17 cellular contexts compared by ENCODE assay signal in the genomic region with DNA sequence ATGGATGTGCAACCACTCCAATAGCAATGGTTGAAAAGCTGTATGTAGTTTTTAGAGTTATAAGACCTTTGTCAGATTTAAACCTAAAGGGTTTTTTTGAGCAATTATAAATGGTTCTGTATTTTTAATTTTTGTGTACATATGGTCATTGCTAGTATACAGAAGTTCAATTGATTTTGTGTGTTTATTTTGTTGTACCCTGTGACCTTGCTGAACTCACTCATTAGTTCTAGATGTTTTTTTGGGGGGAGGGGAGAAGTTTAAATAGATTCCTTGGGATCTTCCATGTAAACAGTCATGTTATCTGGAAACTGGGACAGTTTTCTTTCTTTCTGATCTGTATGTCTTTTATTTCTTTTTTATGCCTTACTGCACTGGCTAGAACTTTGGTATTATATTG.
A peak's percentile ranks its signal among the peaks of the same experiment; 100 is the strongest.
DNase-seq lines count a peak whose midpoint lies in the region; ATAC-seq, FAIRE-seq and TF ChIP-seq lines count a peak whose summit lies in the region.
"Had no signal": no experiment of that assay in that cellular context is flagged by ENCODE, and none has a peak within 500 bp of the region (broad histone marks: within the 10 kb centered on the region; RNA-seq: fewer than 3 reads in every experiment).

No MANE protein-coding gene starts in this region.

- H3K4me1 Mint-ChIP-seq in MCF 10A (ENCODE audit: insufficient read depth, unreplicated experiment) (peaks cover 15% of the 10 kb centered on the region), mesothelial cell of epicardium (peaks cover 16% of the 10 kb centered on the region)
- H3K4me1 Mint-ChIP-seq in activated T-helper 17 cell treated with anti-CD3 and anti-CD28 coated beads, Interleukin-2, amount 50 U/mL, for 72 hours: peaks cover 34% of the 10 kb centered on the region

- no peak overlapping the region for H2AFZ ChIP-seq in mammary epithelial cell (ENCODE audit: low read depth, low read length)
- H2AFZ ChIP-seq: GM23338 had no signal

- no peak overlapping the region for H3K4me2 ChIP-seq in mammary epithelial cell (ENCODE audit: insufficient read depth, low read depth, low read length)
- H3K4me2 ChIP-seq: GM23338 had no signal

- H3K36me3 ChIP-seq in mammary epithelial cell (ENCODE audit: insufficient read depth, low read length) (no peaks in the 10 kb centered on the region), esophagus squamous epithelium (no peaks in the 10 kb centered on the region)

- POLR2A ChIA-PET in MCF 10A (lab: Yijun Ruan, JAX): interaction anchor here (1.8 kb wide), 1 partner anchor 13 kb away, joined by 7 read pairs; no protein-coding TSS in a partner anchor

- H3K36me3 Mint-ChIP-seq in MCF 10A (ENCODE audit: insufficient read depth, unreplicated experiment) (no peaks in the 10 kb centered on the region), mesothelial cell of epicardium (no peaks in the 10 kb centered on the region)
- H3K36me3 Mint-ChIP-seq in activated T-helper 17 cell treated with anti-CD3 and anti-CD28 coated beads, Interleukin-2, amount 50 U/mL, for 72 hours (ENCODE audit: low read depth): peaks cover 5% of the 10 kb centered on the region

- no peaks in the 10 kb centered on the region for H3K4me1 ChIP-seq in mammary epithelial cell (ENCODE audit: insufficient read depth, low read length)
- H3K4me1 ChIP-seq in esophagus squamous epithelium: peaks cover 0 to 65% (median 12%) of the 10 kb centered on the region in 3 donors

- no peak overlapping the region for H3K27ac ChIP-seq in mammary epithelial cell (ENCODE audit: insufficient read depth, low read depth, low read length)
- no peak overlapping the region for H3K27ac ChIP-seq in esophagus squamous epithelium

- no peak overlapping the region for H3K9ac ChIP-seq in mammary epithelial cell (ENCODE audit: insufficient read depth, low read length)

- H3K4me3 ChIP-seq in mammary epithelial cell (replicated peaks in 1 of 3; ENCODE audit: insufficient read depth in 1 of 3, low read depth in 2 of 3, low read length in 3 of 3): no peak overlapping the region
- H3K4me3 ChIP-seq in esophagus squamous epithelium: no peak overlapping the region
- H3K4me3 ChIP-seq: GM12878, GM23338 had no signal

- in situ Hi-C loops in mammary epithelial cell (cut with MboI; ENCODE audit: low sequenced_read_pairs in 2 of 2): no loop called here

- FAIRE-seq in GM12892 (lab: Jason Lieb, UNC): peak; percentile 64
- FAIRE-seq: GM12878 had no signal

- no peak for DNase-seq in MCF 10A (ENCODE audit: unreplicated experiment)
- DNase-seq in mammary epithelial cell: no peak
- no peak for DNase-seq in GM12892 (ENCODE audit: insufficient read length)
- no peak for DNase-seq in mesothelial cell of epicardium (ENCODE audit: low spot score in 2 of 2, unreplicated experiment in 2 of 2)
- DNase-seq in cerebellum (ENCODE audit: low spot score): no peak
- no peak for DNase-seq in activated gamma-delta T cell (lab: John Stamatoyannopoulos, UW)
- no peak for DNase-seq in esophagus squamous epithelium (lab: John Stamatoyannopoulos, UW)
- DNase-seq: C1 segment of cervical spinal cord; Calu3; CD8-positive, alpha-beta memory T cell; DMS 273 treated with DMSO at 0.1 percent for 48 hours; H7; IMR-90 had no signal

- no peak for TF ChIP-seq POLR2A in GM12892 (IDR thresholded peaks at IDR 0.05; ENCODE audit: low read depth, low read length)
- TF ChIP-seq POLR2A in esophagus squamous epithelium (IDR thresholded peaks at IDR 0.05): no peak

- peaks cover 94% of the 10 kb centered on the region for H3K79me2 ChIP-seq in mammary epithelial cell (ENCODE audit: insufficient read depth, low read length)

- H3K9me3 ChIP-seq in mammary epithelial cell (replicated peaks; ENCODE audit: insufficient read depth, low read length): no peaks in the 10 kb centered on the region
- no peaks in the 10 kb centered on the region for H3K9me3 ChIP-seq in esophagus squamous epithelium

- H3K27me3 ChIP-seq in mammary epithelial cell (ENCODE audit: insufficient read depth, low read length): no peaks in the 10 kb centered on the region
- H3K27me3 ChIP-seq in esophagus squamous epithelium: no peaks in the 10 kb centered on the region

- H3K4me3 Mint-ChIP-seq in MCF 10A (ENCODE audit: unreplicated experiment): no peak overlapping the region
- peak overlapping the region; percentile 38 for H3K4me3 Mint-ChIP-seq in activated T-helper 17 cell treated with anti-CD3 and anti-CD28 coated beads, Interleukin-2, amount 50 U/mL, for 72 hours
- no peak overlapping the region for H3K4me3 Mint-ChIP-seq in mesothelial cell of epicardium
- H3K4me3 Mint-ChIP-seq: B cell; CD8-positive, alpha-beta memory T cell; GM23338 had no signal

- no peak for TF ChIP-seq CTCF in MCF 10A (IDR thresholded peaks at IDR 0.05; ENCODE audit: unreplicated experiment)
- TF ChIP-seq CTCF in mammary epithelial cell (conservative IDR thresholded peaks at IDR 0.05 in 1 of 2, IDR thresholded peaks at IDR 0.05 in 1 of 2; ENCODE audit: extremely low read depth in 1 of 2, insufficient read depth in 1 of 2, low read depth in 1 of 2, low read length in 2 of 2): no peak
- no peak for TF ChIP-seq CTCF in mesothelial cell of epicardium (IDR thresholded peaks at IDR 0.05; ENCODE audit: unreplicated experiment)
- TF ChIP-seq CTCF in esophagus squamous epithelium (IDR thresholded peaks at IDR 0.05): no peak

- CTCF ChIA-PET in MCF 10A (lab: Yijun Ruan, JAX) (no interaction called here), mammary epithelial cell (lab: Charles Lee; ENCODE audit: low non-redundant PET) (interaction anchor here (0.7 kb wide), 1 partner anchor 501 kb away, joined by 3 read pairs; no protein-coding TSS in a partner anchor)

- intact Hi-C loops in MCF 10A (cut with micrococcal nuclease) (no loop called here), mammary epithelial cell (cut with micrococcal nuclease) (no loop called here), esophagus squamous epithelium (cut with DNase I) (no loop called here)

- H3K9me3 Mint-ChIP-seq in MCF 10A (ENCODE audit: unreplicated experiment): no peaks in the 10 kb centered on the region
- H3K9me3 Mint-ChIP-seq in activated T-helper 17 cell treated with anti-CD3 and anti-CD28 coated beads, Interleukin-2, amount 50 U/mL, for 72 hours: no peaks in the 10 kb centered on the region
- no peaks in the 10 kb centered on the region for H3K9me3 Mint-ChIP-seq in mesothelial cell of epicardium
- H3K9me3 Mint-ChIP-seq: CD8-positive, alpha-beta memory T cell; GM23338 had no signal

- ATAC-seq in activated T-helper 17 cell treated with anti-CD3 and anti-CD28 coated beads, Interleukin-2, amount 50 U/mL, for 72 hours (replicated peaks): no peak
- ATAC-seq: GM12878, GM23338 had no signal

- BruUV-seq in MCF 10A (replicated peaks; lab: Mats Ljungman, UMichigan) (TSS peak; percentile 11), mammary epithelial cell (replicated peaks; lab: Mats Ljungman, UMichigan) (no TSS peak)

- dilution Hi-C loops in mammary epithelial cell (cut with HindIII; ENCODE audit: low sequenced_read_pairs): no loop called here

- no peak overlapping the region for H3K27ac Mint-ChIP-seq in MCF 10A (ENCODE audit: low read depth, unreplicated experiment)
- H3K27ac Mint-ChIP-seq in activated T-helper 17 cell treated with anti-CD3 and anti-CD28 coated beads, Interleukin-2, amount 50 U/mL, for 72 hours: peak overlapping the region; percentile 31
- H3K27ac Mint-ChIP-seq in mesothelial cell of epicardium: peak overlapping the region; percentile 10
- H3K27ac Mint-ChIP-seq: B cell, GM23338 had no signal

- peaks cover 3% of the 10 kb centered on the region for H4K20me1 ChIP-seq in mammary epithelial cell (ENCODE audit: insufficient read depth, low read length)

- H3K27me3 Mint-ChIP-seq in MCF 10A (ENCODE audit: insufficient read depth, unreplicated experiment): no peaks in the 10 kb centered on the region
- H3K27me3 Mint-ChIP-seq in activated T-helper 17 cell treated with anti-CD3 and anti-CD28 coated beads, Interleukin-2, amount 50 U/mL, for 72 hours: no peaks in the 10 kb centered on the region
- no peaks in the 10 kb centered on the region for H3K27me3 Mint-ChIP-seq in mesothelial cell of epicardium (ENCODE audit: low read depth)
- H3K27me3 Mint-ChIP-seq: B cell; CD8-positive, alpha-beta memory T cell had no signal
